ENCODE assay signal across 9 cellular contexts in genomic region chr17:29177871-29178749, GRCh38. TPM values are rescaled to one million over a fixed set of nuclear protein-coding genes. Genes with fewer than 3 reads are reported as not detected.
A peak's percentile ranks its signal among the peaks of the same experiment; 100 is the strongest.
DNase-seq lines count a peak whose midpoint lies in the region; ATAC-seq and TF ChIP-seq lines count a peak whose summit lies in the region.
"Had no signal": no experiment of that assay in that cellular context is flagged by ENCODE, and none has a peak within 500 bp of the region (broad histone marks: within the 10 kb centered on the region; RNA-seq: fewer than 3 reads in every experiment).

No MANE protein-coding gene starts in this region.

- H3K27me3 ChIP-seq in heart left ventricle (no peaks in the 10 kb centered on the region), mucosa of stomach (ENCODE audit: control insufficient read depth, insufficient read depth, low read length) (no peaks in the 10 kb centered on the region), A673 (replicated peaks; ENCODE audit: insufficient read depth, low read depth, low read length, poor library complexity) (no peaks in the 10 kb centered on the region)

- no TSS peak for BruUV-seq in A673 (replicated peaks; lab: Mats Ljungman, UMichigan)

- H3K4me1 ChIP-seq in heart left ventricle (peaks cover 6 to 56% (median 47%) of the 10 kb centered on the region in 12 donors), mucosa of stomach (ENCODE audit: control insufficient read depth, insufficient read depth, low read length) (peaks cover 48% of the 10 kb centered on the region), A673 (ENCODE audit: insufficient read depth, low read length, poor library complexity, severe bottlenecking) (peaks cover 22% of the 10 kb centered on the region)

- H3K9ac ChIP-seq in mucosa of stomach (ENCODE audit: low read length), result peak overlapping the region; percentile 84

- TF ChIP-seq CTCF in heart left ventricle (IDR thresholded peaks at IDR 0.05) (no peak), A673 (conservative IDR thresholded peaks at IDR 0.05; ENCODE audit: low read depth, low read length) (no peak)

- DNase-seq in heart left ventricle, result peak in 2 of 5 donors; percentile 40 to 42
- no peak for DNase-seq in Right ventricle myocardium inferior (ENCODE audit: missing footprints)
- no peak for DNase-seq in stimulated activated naive CD4-positive, alpha-beta T cell (lab: John Stamatoyannopoulos, UW)
- no peak for DNase-seq in hippocampal formation (lab: John Stamatoyannopoulos, UW)
- DNase-seq in A673 (ENCODE audit: low spot score), result no peak
- no peak for DNase-seq in NCI-H748 treated with DMSO at 0.1 percent for 48 hours (lab: John Stamatoyannopoulos, UW)
- DNase-seq: amniotic stem cell had no signal

- peak; percentile 2 to 51 (median 10) for ATAC-seq in heart left ventricle
- no peak for ATAC-seq in Right ventricle myocardium inferior

- no peak for TF ChIP-seq POLR2A in heart left ventricle (IDR thresholded peaks at IDR 0.05)

- intact Hi-C loops in heart left ventricle (cut with DNase I), result loop anchor here in 2 of 10 donors (2.0 kb wide), 2 partner anchors 27 to 29 kb away; no protein-coding TSS in a partner anchor
- intact Hi-C loops in Right ventricle myocardium inferior (cut with DNase I), result no loop called here
- intact Hi-C loops in A673 (cut with micrococcal nuclease; ENCODE audit: unreplicated experiment), result no loop called here

- POLR2A ChIA-PET in A673 (lab: Charles Lee; ENCODE audit: low non-redundant PET), result no interaction called here

- H3K36me3 ChIP-seq in heart left ventricle (no peaks in the 10 kb centered on the region), mucosa of stomach (ENCODE audit: control insufficient read depth, insufficient read depth, low read length) (no peaks in the 10 kb centered on the region), A673 (ENCODE audit: insufficient read depth, low read length, poor library complexity, severe bottlenecking) (no peaks in the 10 kb centered on the region)

- CTCF ChIA-PET in A673 (lab: Charles Lee), result interaction anchor here (0.6 kb wide), 1 partner anchor 15 kb away, joined by 9 read pairs; no protein-coding TSS in a partner anchor

- WGBS in heart left ventricle, 4 donors, result 43 to 58% (median 44%) methylated on average over 4 of the region's 4 CpGs

- H3K27ac ChIP-seq in heart left ventricle, result peak overlapping the region; percentile 68 to 95 (median 88)
- peak overlapping the region; percentile 99 for H3K27ac ChIP-seq in cingulate gyrus (ENCODE audit: low read depth, low read length)
- no peak overlapping the region for H3K27ac ChIP-seq in A673 (ENCODE audit: low read depth, low read length, poor library complexity, severe bottlenecking)

- H3K4me3 ChIP-seq in heart left ventricle (peak overlapping the region in 9 of 12 donors; percentile 61 to 87 (median 68)), mucosa of stomach (ENCODE audit: low read length) (peak overlapping the region; percentile 18), A673 (ENCODE audit: low read depth, low read length, poor library complexity, severe bottlenecking) (no peak overlapping the region)

- no peaks in the 10 kb centered on the region for H3K9me3 ChIP-seq in heart left ventricle
- no peaks in the 10 kb centered on the region for H3K9me3 ChIP-seq in mucosa of stomach (ENCODE audit: control insufficient read depth, low read length)
- no peaks in the 10 kb centered on the region for H3K9me3 ChIP-seq in A673 (ENCODE audit: low read depth, low read length, poor library complexity, severe bottlenecking)

RNA-seq across cellular contexts. Expression of gene MYO18A, which starts 2.1 kb away (rescaled TPM):
- total RNA-seq in heart left ventricle (100 to 1,000 TPM; 241 to 340 (median 300) TPM), Right ventricle myocardium inferior (373 TPM), A673 (2021) (26.6 and 36.6 TPM in 2 replicates)
- 100 to 1,000 TPM in 1 of 2 donors, 10 to 100 TPM in 1; 83.5 to 306 TPM for polyA plus RNA-seq in heart left ventricle
